Comparison of ENCODE assay signal across 8 cellular contexts in genomic region chr5:14871573-14872069, GRCh38. TPM values are rescaled to one million over a fixed set of nuclear protein-coding genes. Genes with fewer than 3 reads are reported as not detected.
DNase-seq lines count a peak whose midpoint lies in the region; ATAC-seq lines count a peak whose summit lies in the region.

Gene ANKH (minus strand): TSS chr5:14871778. CDS start chr5:14871447, 331 bp downstream.

- ATAC-seq in GM19455 (IDR thresholded peaks at IDR 0.05; ENCODE audit: unreplicated experiment) (peak; percentile 91), HG03575 (IDR thresholded peaks at IDR 0.05; ENCODE audit: extremely low read depth, insufficient number of reproducible peaks, low FRiP score, unreplicated experiment) (peak; percentile 36)

- peak; percentile 32 for DNase-seq in COLO829 (ENCODE audit: low spot score)
- DNase-seq in NOMO-1 treated with dmso at 0.1 percent for 144 hours (lab: John Stamatoyannopoulos, UW; ENCODE audit: unreplicated experiment), result peak; percentile 88
- peak; percentile 76 for DNase-seq in activated T-cell treated with anti-CD3 and anti-CD28 coated beads for 4 hours
- no peak for DNase-seq in epithelial cell of prostate (ENCODE audit: low read depth, low spot score)
- peak; percentile 80 for DNase-seq in mucosa of gallbladder (ENCODE audit: low spot score)
- peak; percentile 54 to 69 for DNase-seq in stimulated activated CD8-positive, alpha-beta memory T cell treated with anti-CD3 and anti-CD28 coated beads, Interleukin-4, amount 100 ng/mL, for 4 hours (ENCODE audit: low read depth in 2 of 2, low spot score in 1 of 2)

- H3K27ac ChIP-seq in epithelial cell of prostate, result peak within 1 kb of the TSS; percentile 65

RNA-seq across cellular contexts. Expression of gene ANKH, which starts in this region (rescaled TPM):
- total RNA-seq in mucosa of gallbladder, result 73.7 TPM
